In the genomic region with DNA sequence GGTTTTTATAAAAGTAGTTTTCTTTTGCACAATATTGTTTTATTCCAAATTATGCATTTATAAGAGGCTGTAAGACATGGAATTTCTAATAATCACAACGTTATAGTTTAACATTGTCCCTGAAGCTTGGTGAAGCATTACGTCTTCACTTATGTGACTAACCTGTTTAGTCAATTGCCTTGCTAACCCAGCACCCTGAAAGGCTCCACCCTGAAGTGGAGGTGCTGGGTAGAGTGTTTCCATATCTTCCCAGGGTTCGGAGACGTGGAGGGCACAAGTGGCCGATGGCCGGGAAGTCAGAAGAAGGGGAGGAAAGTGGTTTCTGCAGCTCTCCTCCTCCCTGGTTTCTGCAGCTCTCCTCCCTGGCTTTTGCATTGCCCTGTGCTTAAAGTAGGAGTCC, we compare ENCODE assay signal across 27 cellular contexts.
"Had no signal": no experiment of that assay in that cellular context is flagged by ENCODE, and none has a peak within 500 bp of the region (broad histone marks: within the 10 kb centered on the region; RNA-seq: fewer than 3 reads in every experiment).

No MANE protein-coding gene starts in this region.

- H3K9ac ChIP-seq: parathyroid adenoma had no signal

- H2AFZ ChIP-seq: parathyroid adenoma had no signal

- DNase-seq: activated CD4-positive, alpha-beta T cell treated with anti-CD3 and anti-CD28 coated beads, Interleukin-2, amount 10 ng/mL, durations not matched to agents 24 days and 14 days; activated CD8-positive, alpha-beta memory T cell treated with anti-CD3 and anti-CD28 coated beads, Interleukin-2, amount 50 U/mL, for 4 hours; activated CD8-positive, alpha-beta T cell treated with anti-CD3 and anti-CD28 coated beads, Interleukin-2, amount 10 ng/mL, durations not matched to agents 7 days and 5 days; activated effector memory CD4-positive, alpha-beta T cell treated with Interleukin-2 at 50 U/mL for 16 hours; activated naive CD4-positive, alpha-beta T cell treated with anti-CD3 and anti-CD28 coated beads, Interleukin-2, amount 10 ng/mL, durations not matched to agents 7 days and 5 days; activated naive CD8-positive, alpha-beta T cell treated with anti-CD3 and anti-CD28 coated beads, Interleukin-2, amount 50 U/mL, for 24 hours; activated T-cell treated with anti-CD3 and anti-CD28 coated beads, Interleukin-2, amount 50 U/mL, for 4 hours; anterior cingulate cortex; brain microvascular endothelial cell; central memory CD4-positive, alpha-beta T cell; colonic mucosa; gastrocnemius medialis; heart left ventricle; immature natural killer cell; stimulated activated CD4-positive, alpha-beta T cell treated with anti-CD3 and anti-CD28 coated beads, Interleukin-12 subunit alpha, Interleukin-12 subunit beta, amount 100 ng/mL, for 4 hours; stimulated activated CD4-positive, alpha-beta T cell treated with anti-CD3 and anti-CD28 coated beads, Interleukin-2, amount 100 ng/mL, for 24 hours; stimulated activated naive CD8-positive, alpha-beta T cell treated with anti-CD3 and anti-CD28 coated beads, Interleukin-15, amount 100 ng/mL, for 72 hours; T-helper 1 cell; T-helper 9 cell; transverse colon had no signal

- H3K4me1 ChIP-seq: colonic mucosa, parathyroid adenoma, suprapubic skin had no signal

- H3K9me3 Mint-ChIP-seq: activated CD4-positive, alpha-beta T cell treated with anti-CD3 and anti-CD28 coated beads, Interleukin-2, amount 10 ng/mL, durations not matched to agents 24 days and 14 days; activated naive CD4-positive, alpha-beta T cell treated with anti-CD3 and anti-CD28 coated beads, Interleukin-2, amount 10 ng/mL, durations not matched to agents 7 days and 5 days; activated naive CD8-positive, alpha-beta T cell treated with anti-CD3 and anti-CD28 coated beads, Interleukin-2, amount 50 U/mL, for 24 hours; activated T-cell treated with anti-CD3 and anti-CD28 coated beads, Interleukin-2, amount 50 U/mL, for 4 hours; immature natural killer cell; mesothelial cell of epicardium; nephron; stimulated activated naive CD8-positive, alpha-beta T cell treated with anti-CD3 and anti-CD28 coated beads, Interleukin-15, amount 100 ng/mL, for 72 hours had no signal

- H3K36me3 Mint-ChIP-seq: activated naive CD4-positive, alpha-beta T cell treated with anti-CD3 and anti-CD28 coated beads, Interleukin-2, amount 10 ng/mL, durations not matched to agents 7 days and 5 days; immature natural killer cell; mesothelial cell of epicardium had no signal

- H3K27ac ChIP-seq: colonic mucosa, parathyroid adenoma, suprapubic skin, transverse colon had no signal

- FAIRE-seq: endometrium had no signal

- H3K4me3 Mint-ChIP-seq: activated CD4-positive, alpha-beta T cell treated with anti-CD3 and anti-CD28 coated beads, Interleukin-2, amount 10 ng/mL, durations not matched to agents 24 days and 14 days; activated CD8-positive, alpha-beta T cell treated with anti-CD3 and anti-CD28 coated beads, Interleukin-2, amount 10 ng/mL, durations not matched to agents 7 days and 5 days; activated naive CD4-positive, alpha-beta T cell treated with anti-CD3 and anti-CD28 coated beads, Interleukin-2, amount 10 ng/mL, durations not matched to agents 7 days and 5 days; activated naive CD8-positive, alpha-beta T cell treated with anti-CD3 and anti-CD28 coated beads, Interleukin-2, amount 50 U/mL, for 24 hours; activated T-cell treated with anti-CD3 and anti-CD28 coated beads, Interleukin-2, amount 50 U/mL, for 4 hours; immature natural killer cell; mesothelial cell of epicardium; nephron; stimulated activated naive CD8-positive, alpha-beta T cell treated with anti-CD3 and anti-CD28 coated beads, Interleukin-15, amount 100 ng/mL, for 72 hours had no signal

- H3K36me3 ChIP-seq: colonic mucosa, gastrocnemius medialis, heart left ventricle, suprapubic skin, transverse colon had no signal

- H3K4me3 ChIP-seq: colonic mucosa, gastrocnemius medialis, heart left ventricle, lung, suprapubic skin, transverse colon had no signal

- H3K27ac Mint-ChIP-seq: activated CD4-positive, alpha-beta T cell treated with anti-CD3 and anti-CD28 coated beads, Interleukin-2, amount 10 ng/mL, durations not matched to agents 24 days and 14 days; activated CD8-positive, alpha-beta T cell treated with anti-CD3 and anti-CD28 coated beads, Interleukin-2, amount 10 ng/mL, durations not matched to agents 7 days and 5 days; activated naive CD4-positive, alpha-beta T cell treated with anti-CD3 and anti-CD28 coated beads, Interleukin-2, amount 10 ng/mL, durations not matched to agents 7 days and 5 days; activated naive CD8-positive, alpha-beta T cell treated with anti-CD3 and anti-CD28 coated beads, Interleukin-2, amount 50 U/mL, for 24 hours; mesothelial cell of epicardium; stimulated activated naive CD8-positive, alpha-beta T cell treated with anti-CD3 and anti-CD28 coated beads, Interleukin-15, amount 100 ng/mL, for 72 hours had no signal

- H3K27me3 ChIP-seq: brain microvascular endothelial cell, colonic mucosa, gastrocnemius medialis, heart left ventricle, suprapubic skin, transverse colon had no signal

- H3K9me3 ChIP-seq: colonic mucosa, gastrocnemius medialis, heart left ventricle, suprapubic skin, transverse colon had no signal

- ATAC-seq: activated CD8-positive, alpha-beta T cell treated with anti-CD3 and anti-CD28 coated beads, Interleukin-2, amount 10 ng/mL, durations not matched to agents 7 days and 5 days; activated naive CD8-positive, alpha-beta T cell treated with anti-CD3 and anti-CD28 coated beads, Interleukin-2, amount 50 U/mL, for 24 hours; activated T-cell treated with anti-CD3 and anti-CD28 coated beads, Interleukin-2, amount 50 U/mL, for 4 hours; esophagus mucosa; gastrocnemius medialis; heart left ventricle; stimulated activated naive CD8-positive, alpha-beta T cell treated with anti-CD3 and anti-CD28 coated beads, Interleukin-15, amount 100 ng/mL, for 72 hours had no signal
